In the genomic region with DNA sequence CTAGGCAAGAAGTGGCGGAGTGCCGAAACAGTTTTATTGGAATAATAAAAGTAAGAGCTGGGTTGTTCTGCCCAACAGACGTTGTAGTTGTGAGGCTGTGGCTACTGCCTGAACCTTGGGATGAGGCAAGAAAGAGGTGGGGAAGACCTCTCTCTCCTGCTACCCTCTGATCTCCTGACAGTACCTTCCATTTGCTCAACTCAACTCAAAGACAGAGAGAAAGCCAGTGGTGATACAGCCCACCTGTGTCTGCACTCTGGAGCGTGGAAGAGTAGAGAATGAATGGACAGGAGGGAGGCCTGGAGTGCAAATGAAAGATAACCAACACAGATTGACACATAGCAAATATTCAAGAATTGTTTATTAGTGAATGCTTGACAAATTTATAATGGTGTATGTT, we compare ENCODE assay signal across 22 cellular contexts.
"Had no signal": no experiment of that assay in that cellular context is flagged by ENCODE, and none has a peak within 500 bp of the region (broad histone marks: within the 10 kb centered on the region; RNA-seq: fewer than 3 reads in every experiment).

No MANE protein-coding gene starts in this region.

- H3K9ac ChIP-seq: KMS-11 had no signal

- H3K4me1 Mint-ChIP-seq: IgD-negative memory B cell had no signal

- ATAC-seq: K562 had no signal

- H3K4me3 Mint-ChIP-seq: IgD-negative memory B cell had no signal

- H3K36me3 ChIP-seq: SJSA1 had no signal

- H3K4me3 ChIP-seq: K562, SJSA1 had no signal

- H3K4me2 ChIP-seq: KMS-11 had no signal

- H3K9me3 Mint-ChIP-seq: IgD-negative memory B cell had no signal

- DNase-seq: Kasumi-1, MM.1S, NCI-H1092 treated with DMSO at 0.1 percent for 48 hours, NCI-H1436, NCI-H187, NCI-H2029, NCI-H2081 treated with DMSO at 0.1 percent for 48 hours, NCI-H2171, NCI-H226, NCI-H446, NCI-H510A, NCI-H524 treated with DMSO at 0.1 percent for 48 hours, NCI-H69, NCI-H774, Right ventricle myocardium superior, RPMI8226, SIG-M5 had no signal

- H3K27ac ChIP-seq: HL-60, KMS-11, SJSA1 had no signal

- H3K36me3 Mint-ChIP-seq: IgD-negative memory B cell had no signal

- H3K27ac Mint-ChIP-seq: IgD-negative memory B cell had no signal

- H3K9me3 ChIP-seq: SJSA1 had no signal

- H3K27me3 Mint-ChIP-seq: IgD-negative memory B cell had no signal

- H3K27me3 ChIP-seq: SJSA1 had no signal
